9 cellular contexts compared by ENCODE assay signal in the genomic region with DNA sequence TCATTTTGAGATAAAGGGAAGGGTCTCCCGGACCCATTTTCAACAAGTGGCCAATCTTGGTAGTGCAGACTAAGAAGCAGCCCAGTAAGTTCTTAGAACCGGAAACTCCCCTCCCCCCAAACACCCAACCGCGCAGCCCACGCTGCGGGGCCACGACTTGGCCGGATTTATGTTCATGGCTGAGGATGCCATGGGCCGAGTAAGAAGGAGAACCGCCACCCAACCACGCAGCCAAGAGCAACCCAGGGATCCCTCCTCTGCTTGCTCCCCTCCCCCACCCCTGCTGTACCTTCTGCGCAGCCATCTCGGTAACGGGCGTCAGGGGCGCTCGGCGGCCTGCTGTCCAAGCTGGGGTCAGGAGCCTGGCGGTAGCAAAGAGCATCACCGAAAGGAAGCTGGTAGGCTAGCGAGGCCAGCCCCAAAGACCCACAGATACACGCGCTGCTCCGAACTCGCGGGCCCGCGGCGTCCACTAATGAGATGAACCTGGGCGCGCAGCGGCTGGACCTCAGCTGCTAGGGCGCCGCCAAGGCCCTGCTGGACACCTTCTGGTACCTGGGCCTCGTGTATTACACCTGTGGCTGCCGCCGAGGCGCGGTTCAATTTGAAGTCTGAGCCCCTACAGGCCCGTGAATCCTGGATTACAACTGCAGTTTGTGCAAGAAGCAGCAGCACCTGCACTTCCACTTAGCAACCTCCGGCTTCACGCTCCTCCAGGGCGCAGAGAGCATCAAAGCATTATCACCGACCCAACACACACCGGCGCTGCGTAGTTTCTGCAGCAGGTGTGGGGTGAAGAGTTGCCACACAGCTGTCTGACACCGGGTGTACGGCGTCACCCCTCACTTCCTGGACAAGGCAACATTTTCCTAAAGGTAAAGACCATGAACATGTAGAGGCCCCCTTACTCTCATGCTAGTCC.
A peak's percentile ranks its signal among the peaks of the same experiment; 100 is the strongest.
DNase-seq lines count a peak whose midpoint lies in the region; FAIRE-seq and TF ChIP-seq lines count a peak whose summit lies in the region.
"Had no signal": no experiment of that assay in that cellular context is flagged by ENCODE, and none has a peak within 500 bp of the region (broad histone marks: within the 10 kb centered on the region; RNA-seq: fewer than 3 reads in every experiment).

No MANE protein-coding gene starts in this region.

- WGBS in SK-N-SH (ENCODE audit: low lambda C conversion rate), result 8% methylated on average over 31 of the region's 50 CpGs

- H3K36me3 ChIP-seq in ES-I3 (ENCODE audit: insufficient read depth, low read length), result no peaks in the 10 kb centered on the region
- no peaks in the 10 kb centered on the region for H3K36me3 ChIP-seq in SK-N-SH (replicated peaks in 1 of 2; ENCODE audit: control insufficient read depth in 1 of 2, insufficient read depth in 2 of 2, low read length in 1 of 2)
- no peaks in the 10 kb centered on the region for H3K36me3 ChIP-seq in kidney (ENCODE audit: control insufficient read depth in 1 of 2, insufficient read depth in 2 of 2, low read length in 2 of 2)

- H3K27ac ChIP-seq in SK-N-SH (ENCODE audit: low read depth in 2 of 2, low read length in 1 of 2), result peak overlapping the region in 1 of 2 experiments; percentile 67; a peak in 1 of 4 replicates
- H3K27ac ChIP-seq in kidney (ENCODE audit: low read depth in 2 of 2, low read length in 2 of 2), result no peak overlapping the region

- H2AFZ ChIP-seq in SK-N-SH (ENCODE audit: low read depth), result no peak overlapping the region

- H3K9ac ChIP-seq in ES-I3 (ENCODE audit: low read depth, low read length) (peak overlapping the region; percentile 53; the same call in 1 of the 2 replicates), SK-N-SH (no peak overlapping the region), kidney (ENCODE audit: low read length in 2 of 2) (peak overlapping the region in 1 of 2 donors; percentile 34)

- H3K9me3 Mint-ChIP-seq in HFFc6, result no peaks in the 10 kb centered on the region; the same call in 1 of the 2 replicates

- in situ Hi-C loops in astrocyte of the cerebellum (cut with HindIII; ENCODE audit: low sequenced_read_pairs), result no loop called here

- H3K4me3 Mint-ChIP-seq in HFFc6, result no peak overlapping the region
- H3K4me3 Mint-ChIP-seq: nephron had no signal

- no peak for FAIRE-seq in kidney (lab: Jason Lieb, UNC)

- TF ChIP-seq RAD21 in SK-N-SH (IDR thresholded peaks at IDR 0.05; ENCODE audit: low read length), result no peak

- intact Hi-C loops in kidney (cut with DNase I), result no loop called here

- TF ChIP-seq EP300 in SK-N-SH (IDR thresholded peaks at IDR 0.05; ENCODE audit: borderline replicate concordance in 1 of 2, low read depth in 1 of 2, low read length in 1 of 2), result no peak

- H3K27me3 ChIP-seq in SK-N-SH (ENCODE audit: insufficient read depth), result no peaks in the 10 kb centered on the region

- H3F3A ChIP-seq in SK-N-SH (replicated peaks; ENCODE audit: insufficient read depth), result no peaks in the 10 kb centered on the region

- H3K36me3 Mint-ChIP-seq in HFFc6 (ENCODE audit: low read depth), result no peaks in the 10 kb centered on the region

- peak overlapping the region; percentile 37 to 46; a peak in 3 of 4 replicates for H3K4me3 ChIP-seq in SK-N-SH (ENCODE audit: low read depth in 2 of 2, low read length in 1 of 2)
- peak overlapping the region; percentile 32 for H3K4me3 ChIP-seq in astrocyte of the cerebellum (ENCODE audit: low read depth, low read length)
- H3K4me3 ChIP-seq in kidney (ENCODE audit: low read length in 2 of 2), result peak overlapping the region; percentile 57 to 61

- DNase-seq in SK-N-SH (peak; percentile 73), astrocyte of the cerebellum (ENCODE audit: low read depth) (no peak), kidney (peak; percentile 70), OCI-M1 (lab: John Stamatoyannopoulos, UW) (no peak), mesenteric fat pad (ENCODE audit: low spot score) (no peak), HFFc6 (no peak)
- DNase-seq in stimulated activated CD4-positive, alpha-beta T cell treated with anti-CD3 and anti-CD28 coated beads, TNF-alpha, amount 100 ng/mL, for 1 hour (ENCODE audit: low read depth in 3 of 3, low spot score in 1 of 3), result peak in 2 of 3 donors; percentile 14 to 21

- no peaks in the 10 kb centered on the region for H3K4me1 ChIP-seq in ES-I3 (ENCODE audit: insufficient read depth, low read length)
- no peaks in the 10 kb centered on the region; a peak in 1 of 4 replicates for H3K4me1 ChIP-seq in SK-N-SH (ENCODE audit: control insufficient read depth in 1 of 2, insufficient read depth in 2 of 2, low read depth in 1 of 2, low read length in 1 of 2)
- no peaks in the 10 kb centered on the region for H3K4me1 ChIP-seq in kidney (ENCODE audit: control insufficient read depth in 1 of 2, insufficient read depth in 1 of 2, low read depth in 1 of 2, low read length in 2 of 2)

- TF ChIP-seq CTCF in SK-N-SH (IDR thresholded peaks at IDR 0.05) (peak; percentile 25; the same call in 1 of the 2 replicates), astrocyte of the cerebellum (IDR thresholded peaks at IDR 0.05; ENCODE audit: low read depth, low read length, missing control alignments) (peak; percentile 22), kidney (IDR thresholded peaks at IDR 0.05; ENCODE audit: borderline replicate concordance, extremely low read depth, insufficient read depth) (no peak), HFFc6 (IDR thresholded peaks at IDR 0.05) (no peak)

- CTCF ChIA-PET in SK-N-SH (lab: Yijun Ruan, JAX), result interaction anchor here (0.8 to 2.3 kb wide), 6 partner anchors 23 to 92 kb away, joined by 3 to 12 read pairs (median 5); no protein-coding TSS in a partner anchor

- no peaks in the 10 kb centered on the region for H3K9me2 ChIP-seq in SK-N-SH

- no peaks in the 10 kb centered on the region for H4K20me1 ChIP-seq in SK-N-SH (ENCODE audit: insufficient read depth)

- peak overlapping the region; percentile 50; the same call in 1 of the 2 replicates for H3K4me2 ChIP-seq in SK-N-SH

- no peaks in the 10 kb centered on the region for H3K4me1 Mint-ChIP-seq in HFFc6 (ENCODE audit: low read depth)
- H3K4me1 Mint-ChIP-seq: nephron had no signal

- H3K27ac Mint-ChIP-seq in HFFc6, result no peak overlapping the region
- H3K27ac Mint-ChIP-seq: nephron had no signal

- no peaks in the 10 kb centered on the region; the same call in none of the 2 replicates for H3K27me3 Mint-ChIP-seq in HFFc6 (ENCODE audit: insufficient read depth)

- H3K79me2 ChIP-seq in SK-N-SH (ENCODE audit: insufficient read depth), result no peaks in the 10 kb centered on the region

- H3K9me3 ChIP-seq in ES-I3 (ENCODE audit: control insufficient read depth, insufficient read depth, low read length) (no peaks in the 10 kb centered on the region; the same call in 1 of the 2 replicates), SK-N-SH (no peaks in the 10 kb centered on the region), kidney (ENCODE audit: control insufficient read depth in 1 of 2, low read length in 2 of 2) (no peaks in the 10 kb centered on the region)

- POLR2A ChIA-PET in SK-N-SH (lab: Yijun Ruan, JAX), result no interaction called here

TF ChIP-seq in SK-N-SH, 30 proteins besides CTCF, POLR2A, EP300 and RAD21:
- TF ChIP-seq NRF1 (IDR thresholded peaks at IDR 0.05; ENCODE audit: low read depth, low read length) (no peak), CHD2 (IDR thresholded peaks at IDR 0.05; ENCODE audit: low read length, partially characterized antibody) (peak; percentile 71)

Comparison
In these comparisons a context has a peak if more than half of its experiments do, and no peak if none do; other contexts are left out.
1. DNase-seq: peak in SK-N-SH (single experiment), kidney (single experiment) and stimulated activated CD4-positive, alpha-beta T cell treated with anti-CD3 and anti-CD28 coated beads, TNF-alpha, amount 100 ng/mL, for 1 hour (2 of 3); none in astrocyte of the cerebellum (single experiment), OCI-M1 (single experiment), mesenteric fat pad (single experiment) and HFFc6 (single experiment).
2. CTCF ChIP-seq: peak in SK-N-SH (single experiment) and astrocyte of the cerebellum (single experiment); none in kidney (single experiment) and HFFc6 (single experiment).
3. Peak in every context shown above with its lines, with median percentiles within 50 percentile points of each other: H3K4me3 ChIP-seq.